In genomic region chr13:104949840-104950805, GRCh38 we compare ENCODE assay signal across 23 cellular contexts.
DNase-seq lines count a peak whose midpoint lies in the region; ATAC-seq, FAIRE-seq and TF ChIP-seq lines count a peak whose summit lies in the region.
"Had no signal": no experiment of that assay in that cellular context is flagged by ENCODE, and none has a peak within 500 bp of the region (broad histone marks: within the 10 kb centered on the region; RNA-seq: fewer than 3 reads in every experiment).

No MANE protein-coding gene starts in this region.

- H3K4me1 ChIP-seq in SJCRH30 (peaks cover 19% of the 10 kb centered on the region), fibroblast of lung (ENCODE audit: control insufficient read depth, extremely low read depth, insufficient read depth, low read length) (no peaks in the 10 kb centered on the region), right atrium auricular region (no peaks in the 10 kb centered on the region)
- H3K4me1 ChIP-seq: breast epithelium had no signal

- H3K9me3 ChIP-seq in SJCRH30 (replicated peaks) (no peaks in the 10 kb centered on the region), fibroblast of lung (ENCODE audit: control insufficient read depth, insufficient read depth, low read depth, low read length) (no peaks in the 10 kb centered on the region), right atrium auricular region (no peaks in the 10 kb centered on the region), MG63 (no peaks in the 10 kb centered on the region)
- H3K9me3 ChIP-seq: breast epithelium, thoracic aorta had no signal

- H3K4me1 Mint-ChIP-seq in activated T-cell treated with anti-CD3 and anti-CD28 coated beads, Interleukin-2, amount 50 U/mL, for 72 hours (ENCODE audit: low read depth): no peaks in the 10 kb centered on the region
- H3K4me1 Mint-ChIP-seq: activated B cell treated with CpG ODN at 0.5 μM for 24 hours; activated naive CD4-positive, alpha-beta T cell treated with anti-CD3 and anti-CD28 coated beads, Interleukin-2, amount 10 ng/mL, durations not matched to agents 7 days and 5 days had no signal

- no peak for DNase-seq in H54 (ENCODE audit: insufficient read length, low spot score)
- DNase-seq in SJCRH30: peak; percentile 15 to 64
- peak; percentile 22 to 52 for DNase-seq in fibroblast of lung (ENCODE audit: low read depth in 2 of 2)
- DNase-seq in renal cortical epithelial cell (ENCODE audit: low read depth): peak; percentile 72
- no peak for DNase-seq in right atrium auricular region (ENCODE audit: low spot score)
- no peak for DNase-seq in KG1 (lab: John Stamatoyannopoulos, UW)
- DNase-seq in MG63: no peak
- DNase-seq in activated T-cell treated with anti-CD3 and anti-CD28 coated beads, Interleukin-2, amount 50 U/mL, for 72 hours: no peak
- DNase-seq: activated B cell treated with CpG ODN at 0.5 μM for 24 hours; activated CD8-positive, alpha-beta T cell treated with anti-CD3 and anti-CD28 coated beads for 36 hours; activated naive CD4-positive, alpha-beta T cell treated with anti-CD3 and anti-CD28 coated beads, Interleukin-2, amount 10 ng/mL, durations not matched to agents 7 days and 5 days; activated T-cell treated with anti-CD3 and anti-CD28 coated beads, Interleukin-2, amount 50 U/mL, for 1 hour; CD4-positive, alpha-beta T cell; DMS53; NCI-H1105; NCI-H2081 treated with DMSO at 0.1 percent for 48 hours; stimulated activated CD4-positive, alpha-beta T cell treated with anti-CD3 and anti-CD28 coated beads, Interleukin-15, amount 100 ng/mL, for 24 hours; T-helper 17 cell had no signal

- H3K36me3 ChIP-seq in SJCRH30: no peaks in the 10 kb centered on the region
- H3K36me3 ChIP-seq in fibroblast of lung (ENCODE audit: control insufficient read depth, insufficient read depth, low read length): no peaks in the 10 kb centered on the region
- H3K36me3 ChIP-seq in right atrium auricular region: no peaks in the 10 kb centered on the region
- no peaks in the 10 kb centered on the region for H3K36me3 ChIP-seq in MG63
- H3K36me3 ChIP-seq: breast epithelium, thoracic aorta had no signal

- peak overlapping the region; percentile 26 for H2AFZ ChIP-seq in fibroblast of lung (ENCODE audit: low read length)

- no peaks in the 10 kb centered on the region for H3K27me3 Mint-ChIP-seq in activated T-cell treated with anti-CD3 and anti-CD28 coated beads, Interleukin-2, amount 50 U/mL, for 72 hours (ENCODE audit: low read depth)
- H3K27me3 Mint-ChIP-seq: activated B cell treated with CpG ODN at 0.5 μM for 24 hours; activated CD8-positive, alpha-beta T cell treated with anti-CD3 and anti-CD28 coated beads for 36 hours; activated naive CD4-positive, alpha-beta T cell treated with anti-CD3 and anti-CD28 coated beads, Interleukin-2, amount 10 ng/mL, durations not matched to agents 7 days and 5 days; CD4-positive, alpha-beta T cell; dendritic cell treated with granulocyte-macrophage colony-stimulating factor and Interleukin-4, amounts not matched to agents 40 ng/mL and 50 ng/mL, for 4 days; T-helper 17 cell had no signal

- TF ChIP-seq POLR2A in H54 (IDR thresholded peaks at IDR 0.05; ENCODE audit: low read depth, low read length): no peak

- H3K36me3 Mint-ChIP-seq in activated T-cell treated with anti-CD3 and anti-CD28 coated beads, Interleukin-2, amount 50 U/mL, for 72 hours (ENCODE audit: insufficient read depth in 2 of 2): peaks cover 0 to 1% of the 10 kb centered on the region in 2 donors
- H3K36me3 Mint-ChIP-seq: activated naive CD4-positive, alpha-beta T cell treated with anti-CD3 and anti-CD28 coated beads, Interleukin-2, amount 10 ng/mL, durations not matched to agents 7 days and 5 days had no signal

- H3K4me2 ChIP-seq in fibroblast of lung (ENCODE audit: extremely low read depth, insufficient read depth, low read length): no peak overlapping the region

- peak overlapping the region; percentile 65 for H3K27ac ChIP-seq in SJCRH30
- no peak overlapping the region for H3K27ac ChIP-seq in fibroblast of lung (ENCODE audit: insufficient read depth, low read length)
- no peak overlapping the region for H3K27ac ChIP-seq in right atrium auricular region
- H3K27ac ChIP-seq: breast epithelium, thoracic aorta had no signal

- no peak overlapping the region for H3K4me3 Mint-ChIP-seq in activated T-cell treated with anti-CD3 and anti-CD28 coated beads, Interleukin-2, amount 50 U/mL, for 72 hours
- H3K4me3 Mint-ChIP-seq: activated B cell treated with CpG ODN at 0.5 μM for 24 hours; activated CD8-positive, alpha-beta T cell treated with anti-CD3 and anti-CD28 coated beads for 36 hours; activated naive CD4-positive, alpha-beta T cell treated with anti-CD3 and anti-CD28 coated beads, Interleukin-2, amount 10 ng/mL, durations not matched to agents 7 days and 5 days; CD4-positive, alpha-beta T cell; dendritic cell treated with granulocyte-macrophage colony-stimulating factor and Interleukin-4, amounts not matched to agents 40 ng/mL and 50 ng/mL, for 4 days; T-helper 17 cell had no signal

- no peaks in the 10 kb centered on the region for H4K20me1 ChIP-seq in fibroblast of lung (ENCODE audit: control insufficient read depth, extremely low read depth, insufficient read depth, low read length)

- FAIRE-seq in H54 (lab: Jason Lieb, UNC): peak; percentile 79
- FAIRE-seq: endothelial cell of umbilical vein, K562 had no signal

- no peak overlapping the region for H3K27ac Mint-ChIP-seq in activated T-cell treated with anti-CD3 and anti-CD28 coated beads, Interleukin-2, amount 50 U/mL, for 72 hours
- H3K27ac Mint-ChIP-seq: activated B cell treated with CpG ODN at 0.5 μM for 24 hours; activated CD8-positive, alpha-beta T cell treated with anti-CD3 and anti-CD28 coated beads for 36 hours; activated naive CD4-positive, alpha-beta T cell treated with anti-CD3 and anti-CD28 coated beads, Interleukin-2, amount 10 ng/mL, durations not matched to agents 7 days and 5 days; CD4-positive, alpha-beta T cell; dendritic cell treated with granulocyte-macrophage colony-stimulating factor and Interleukin-4, amounts not matched to agents 40 ng/mL and 50 ng/mL, for 4 days; T-helper 17 cell had no signal

- H3K27me3 ChIP-seq in SJCRH30 (no peaks in the 10 kb centered on the region), fibroblast of lung (ENCODE audit: control insufficient read depth, insufficient read depth, low read length) (no peaks in the 10 kb centered on the region), right atrium auricular region (no peaks in the 10 kb centered on the region), MG63 (no peaks in the 10 kb centered on the region)
- H3K27me3 ChIP-seq: breast epithelium had no signal

- peaks cover 1 to 2% of the 10 kb centered on the region in 2 donors for H3K9me3 Mint-ChIP-seq in activated T-cell treated with anti-CD3 and anti-CD28 coated beads, Interleukin-2, amount 50 U/mL, for 72 hours
- H3K9me3 Mint-ChIP-seq: activated CD8-positive, alpha-beta T cell treated with anti-CD3 and anti-CD28 coated beads for 36 hours; activated naive CD4-positive, alpha-beta T cell treated with anti-CD3 and anti-CD28 coated beads, Interleukin-2, amount 10 ng/mL, durations not matched to agents 7 days and 5 days; CD4-positive, alpha-beta T cell; dendritic cell treated with granulocyte-macrophage colony-stimulating factor and Interleukin-4, amounts not matched to agents 40 ng/mL and 50 ng/mL, for 4 days had no signal

- no peak for ATAC-seq in activated T-cell treated with anti-CD3 and anti-CD28 coated beads, Interleukin-2, amount 50 U/mL, for 72 hours (replicated peaks in 1 of 2)
- ATAC-seq: activated CD8-positive, alpha-beta T cell treated with anti-CD3 and anti-CD28 coated beads for 36 hours; K562; T-helper 17 cell had no signal

- peak overlapping the region; percentile 10; the same call in 1 of the 2 replicates for H3K4me3 ChIP-seq in SJCRH30
- H3K4me3 ChIP-seq in fibroblast of lung (replicated peaks in 1 of 4; ENCODE audit: control extremely low read depth in 1 of 4, insufficient read depth in 1 of 4, low read depth in 3 of 4, low read length in 4 of 4): no peak overlapping the region
- no peak overlapping the region for H3K4me3 ChIP-seq in right atrium auricular region
- no peak overlapping the region for H3K4me3 ChIP-seq in MG63
- H3K4me3 ChIP-seq: K562, thoracic aorta had no signal

- H3K9ac ChIP-seq in fibroblast of lung (ENCODE audit: insufficient read depth, low read length): no peak overlapping the region

- no peaks in the 10 kb centered on the region for H3K79me2 ChIP-seq in fibroblast of lung (ENCODE audit: control insufficient read depth, insufficient read depth, low read length)

- TF ChIP-seq CTCF in fibroblast of lung (conservative IDR thresholded peaks at IDR 0.05 in 1 of 2, IDR thresholded peaks at IDR 0.05 in 1 of 2; ENCODE audit: low read depth in 1 of 2, low read length in 2 of 2) (no peak), right atrium auricular region (IDR thresholded peaks at IDR 0.05) (no peak)

Comparison
In these comparisons a context has a peak if more than half of its experiments do, and no peak if none do; other contexts are left out.
1. DNase-seq: peak in SJCRH30 (2 of 2), fibroblast of lung (2 of 2) and renal cortical epithelial cell (single experiment); none in H54 (single experiment), right atrium auricular region (single experiment), KG1 (single experiment), MG63 (single experiment) and activated T-cell treated with anti-CD3 and anti-CD28 coated beads, Interleukin-2, amount 50 U/mL, for 72 hours (0 of 2).